9 cellular contexts compared by ENCODE assay signal in the genomic region with DNA sequence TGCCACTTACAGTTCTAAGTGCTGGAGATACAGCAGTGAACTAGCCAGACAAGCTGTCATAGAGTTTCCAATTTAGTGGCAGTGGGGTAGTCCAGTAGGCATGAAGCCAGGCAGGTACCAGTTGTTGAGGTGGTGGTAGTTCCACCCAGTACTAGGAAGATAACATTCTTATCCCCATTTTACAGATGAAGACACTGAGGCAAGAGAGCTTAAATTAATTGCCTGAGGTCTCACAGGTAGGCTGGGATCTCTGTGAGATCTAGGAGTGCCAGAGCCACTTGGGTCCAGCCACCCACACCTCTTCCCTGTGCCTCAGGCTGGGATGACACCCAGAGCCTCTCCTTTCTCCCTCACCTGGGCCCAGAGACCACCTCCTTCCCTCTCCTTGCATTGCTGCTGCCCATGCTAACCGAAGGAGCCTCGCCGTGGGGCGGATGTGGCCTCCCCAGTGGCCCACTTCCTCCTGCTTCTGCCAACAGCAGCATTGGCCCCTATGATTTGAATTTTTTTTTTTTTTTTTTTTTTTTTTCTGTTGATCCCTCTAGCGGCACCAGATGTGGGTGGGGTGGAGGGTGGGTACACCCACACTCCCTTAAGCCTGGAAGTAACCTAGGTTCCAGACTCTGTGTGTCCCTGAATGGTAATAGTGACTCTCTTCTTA.
DNase-seq lines count a peak whose midpoint lies in the region; ATAC-seq and TF ChIP-seq lines count a peak whose summit lies in the region.
"Had no signal": no experiment of that assay in that cellular context is flagged by ENCODE, and none has a peak within 500 bp of the region (broad histone marks: within the 10 kb centered on the region; RNA-seq: fewer than 3 reads in every experiment).

No MANE protein-coding gene starts in this region.

- H3K27me3 ChIP-seq in right atrium auricular region: no peaks in the 10 kb centered on the region
- H3K27me3 ChIP-seq in right cardiac atrium (ENCODE audit: control insufficient read depth, insufficient read depth): no peaks in the 10 kb centered on the region
- H3K27me3 ChIP-seq in upper lobe of right lung: no peaks in the 10 kb centered on the region

- WGBS in right cardiac atrium: 72% methylated on average over 5 of the region's 5 CpGs

- H3K27me3 Mint-ChIP-seq in activated CD4-positive, alpha-beta memory T cell treated with anti-CD3 and anti-CD28 coated beads, Interleukin-2, amount 10 ng/mL, durations not matched to agents 7 days and 5 days: no peaks in the 10 kb centered on the region

- H3K4me3 ChIP-seq in right atrium auricular region: no peak overlapping the region
- no peak overlapping the region for H3K4me3 ChIP-seq in right cardiac atrium (ENCODE audit: low read length)
- no peak overlapping the region for H3K4me3 ChIP-seq in upper lobe of right lung

- DNase-seq in Right ventricle myocardium superior: peak; percentile 60
- no peak for DNase-seq in right atrium auricular region (ENCODE audit: low spot score)
- peak; percentile 85 for DNase-seq in activated CD4-positive, alpha-beta memory T cell treated with anti-CD3 and anti-CD28 coated beads, Interleukin-2, amount 10 ng/mL, durations not matched to agents 7 days and 5 days
- DNase-seq in right cardiac atrium: peak in 2 of 3 donors; percentile 76 to 77
- peak; percentile 71 for DNase-seq in upper lobe of right lung
- no peak for DNase-seq in NCI-H1694 (lab: John Stamatoyannopoulos, UW)
- DNase-seq in inferior parietal cortex (ENCODE audit: extremely low spot score): no peak

- POLR2A ChIA-PET in activated CD4-positive, alpha-beta memory T cell treated with anti-CD3 and anti-CD28 coated beads, Interleukin-2, amount 10 ng/mL, durations not matched to agents 7 days and 5 days (lab: Charles Lee): interaction anchor here (0.9 to 1.6 kb wide), 9 partner anchors 10 to 122 kb away, joined by 3 to 6 read pairs (median 3); no protein-coding TSS in a partner anchor

- H3K9me3 Mint-ChIP-seq in activated CD4-positive, alpha-beta memory T cell treated with anti-CD3 and anti-CD28 coated beads, Interleukin-2, amount 10 ng/mL, durations not matched to agents 7 days and 5 days: no peaks in the 10 kb centered on the region

- TF ChIP-seq CTCF in right atrium auricular region (IDR thresholded peaks at IDR 0.05) (no peak), upper lobe of right lung (IDR thresholded peaks at IDR 0.05) (no peak)

- H3K4me1 Mint-ChIP-seq in activated CD4-positive, alpha-beta memory T cell treated with anti-CD3 and anti-CD28 coated beads, Interleukin-2, amount 10 ng/mL, durations not matched to agents 7 days and 5 days: peaks cover 71% of the 10 kb centered on the region

- H3K4me1 ChIP-seq in right atrium auricular region (no peaks in the 10 kb centered on the region), right cardiac atrium (ENCODE audit: control insufficient read depth, insufficient read depth, low read length) (no peaks in the 10 kb centered on the region), upper lobe of right lung (no peaks in the 10 kb centered on the region)

- ATAC-seq in Right ventricle myocardium superior (ENCODE audit: poor library complexity) (peak; percentile 12), right cardiac atrium (peak in 1 of 2 donors; percentile 52), upper lobe of right lung (peak; percentile 33), GM19035 (IDR thresholded peaks at IDR 0.05; ENCODE audit: unreplicated experiment) (no peak)

- CTCF ChIA-PET in activated CD4-positive, alpha-beta memory T cell treated with anti-CD3 and anti-CD28 coated beads, Interleukin-2, amount 10 ng/mL, durations not matched to agents 7 days and 5 days (lab: Charles Lee): interaction anchor here (1.1 to 2.2 kb wide), 4 partner anchors 10 to 555 kb away, joined by 3 to 11 read pairs (median 4); no protein-coding TSS in a partner anchor

- intact Hi-C loops in Right ventricle myocardium superior (cut with DNase I) (no loop called here), right cardiac atrium (cut with DNase I) (no loop called here), upper lobe of right lung (cut with DNase I) (no loop called here)

- H3K4me3 Mint-ChIP-seq in activated CD4-positive, alpha-beta memory T cell treated with anti-CD3 and anti-CD28 coated beads, Interleukin-2, amount 10 ng/mL, durations not matched to agents 7 days and 5 days: peak overlapping the region; percentile 61
- H3K4me3 Mint-ChIP-seq: brain had no signal

- H3K27ac ChIP-seq in right atrium auricular region: no peak overlapping the region
- H3K27ac ChIP-seq in right cardiac atrium (ENCODE audit: low read length): no peak overlapping the region
- H3K27ac ChIP-seq in upper lobe of right lung: peak overlapping the region; percentile 51

- H3K36me3 ChIP-seq in right atrium auricular region (no peaks in the 10 kb centered on the region), upper lobe of right lung (no peaks in the 10 kb centered on the region)

- H3K27ac Mint-ChIP-seq in activated CD4-positive, alpha-beta memory T cell treated with anti-CD3 and anti-CD28 coated beads, Interleukin-2, amount 10 ng/mL, durations not matched to agents 7 days and 5 days: peak overlapping the region; percentile 100

- H3K36me3 Mint-ChIP-seq in activated CD4-positive, alpha-beta memory T cell treated with anti-CD3 and anti-CD28 coated beads, Interleukin-2, amount 10 ng/mL, durations not matched to agents 7 days and 5 days (ENCODE audit: low read depth): peaks cover 7% of the 10 kb centered on the region
- H3K36me3 Mint-ChIP-seq: brain had no signal

- H3K9me3 ChIP-seq in right atrium auricular region (no peaks in the 10 kb centered on the region), right cardiac atrium (ENCODE audit: control insufficient read depth, low read length) (no peaks in the 10 kb centered on the region), upper lobe of right lung (no peaks in the 10 kb centered on the region)

Comparison
In these comparisons a context has a peak if more than half of its experiments do, and no peak if none do; other contexts are left out.
1. DNase-seq: peak in Right ventricle myocardium superior (single experiment), activated CD4-positive, alpha-beta memory T cell treated with anti-CD3 and anti-CD28 coated beads, Interleukin-2, amount 10 ng/mL, durations not matched to agents 7 days and 5 days (single experiment), right cardiac atrium (2 of 3) and upper lobe of right lung (single experiment); none in right atrium auricular region (single experiment), NCI-H1694 (single experiment) and inferior parietal cortex (single experiment).